1 cellular context compared by ENCODE assay signal in the genomic region with DNA sequence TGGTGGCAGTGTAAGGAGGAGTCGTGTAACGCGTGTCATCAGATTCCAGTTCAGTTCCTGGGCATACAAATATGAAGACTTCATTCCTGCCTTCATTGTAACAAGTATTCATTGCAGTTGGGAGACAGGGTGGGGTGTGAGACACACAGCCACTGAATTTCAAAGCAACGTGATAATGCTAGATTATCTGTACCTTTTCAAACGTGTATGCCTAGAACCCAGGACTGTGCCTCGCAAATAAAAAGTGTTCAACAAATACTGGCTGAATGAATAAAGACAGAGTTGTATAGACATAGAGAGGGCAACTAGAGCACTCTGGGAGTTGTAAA.
TF ChIP-seq lines count a peak whose summit lies in the region.

No MANE protein-coding gene starts in this region.

TF ChIP-seq in IMR-90, 13 proteins besides CTCF, POLR2A, EP300 and RAD21 (continued from another document):
- TF ChIP-seq, protein P1, sequence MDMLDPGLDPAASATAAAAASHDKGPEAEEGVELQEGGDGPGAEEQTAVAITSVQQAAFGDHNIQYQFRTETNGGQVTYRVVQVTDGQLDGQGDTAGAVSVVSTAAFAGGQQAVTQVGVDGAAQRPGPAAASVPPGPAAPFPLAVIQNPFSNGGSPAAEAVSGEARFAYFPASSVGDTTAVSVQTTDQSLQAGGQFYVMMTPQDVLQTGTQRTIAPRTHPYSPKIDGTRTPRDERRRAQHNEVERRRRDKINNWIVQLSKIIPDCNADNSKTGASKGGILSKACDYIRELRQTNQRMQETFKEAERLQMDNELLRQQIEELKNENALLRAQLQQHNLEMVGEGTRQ (IDR thresholded peaks at IDR 0.05; ENCODE audit: low read depth, low read length), result no peak
- no peak for TF ChIP-seq CHD1 (IDR thresholded peaks at IDR 0.05; ENCODE audit: low read depth, low read length)
- TF ChIP-seq MAZ (IDR thresholded peaks at IDR 0.05; ENCODE audit: borderline replicate concordance, low read depth, low read length), result no peak
